ENCODE assay signal across 10 cellular contexts in the genomic region with DNA sequence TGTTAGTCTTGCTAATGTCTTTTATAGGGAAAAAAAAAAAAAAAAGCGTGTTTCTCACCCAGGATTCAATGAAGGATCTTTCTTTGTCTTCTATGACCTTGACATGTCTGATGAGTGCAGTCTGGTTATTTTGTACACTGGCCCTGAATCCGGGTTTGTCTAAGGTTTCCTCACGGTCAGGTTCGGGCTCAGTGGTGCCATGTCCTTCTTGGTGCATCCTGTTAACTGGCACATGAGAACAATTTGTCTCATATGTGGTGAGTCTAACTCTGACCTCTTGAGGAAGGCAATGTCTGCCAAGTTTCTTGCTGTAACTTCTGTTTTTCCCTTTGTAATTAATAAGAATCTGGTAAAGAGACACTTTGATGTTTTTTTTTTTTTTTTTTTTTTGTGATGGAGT. TPM values are rescaled to one million over a fixed set of nuclear protein-coding genes. Genes with fewer than 3 reads are reported as not detected.
"Had no signal": no experiment of that assay in that cellular context is flagged by ENCODE, and none has a peak within 500 bp of the region (broad histone marks: within the 10 kb centered on the region; RNA-seq: fewer than 3 reads in every experiment).

No MANE protein-coding gene starts in this region.

- H3K27ac ChIP-seq: GM23248, HL-60 had no signal

- H3K36me3 ChIP-seq: HAP-1 had no signal

- H3K4me1 ChIP-seq: HAP-1 had no signal

- DNase-seq: GM23248, GOT3, H7, HFFc6, IMR-90 had no signal

- ATAC-seq: HCT116, K562 had no signal

- H3K9ac ChIP-seq: GM23248 had no signal

- H3K4me3 ChIP-seq: GM23248, HAP-1, K562 had no signal

- H3K9me3 ChIP-seq: HAP-1 had no signal

- FAIRE-seq: K562 had no signal

RNA-seq across cellular contexts. Expression of gene F2, which starts 12.5 kb away (rescaled TPM):
- total RNA-seq: GM23248, H7, HFFc6, HT1080, IMR-90 had no signal
- polyA plus RNA-seq: GM23248, IMR-90, K562 had no signal
